8 cellular contexts compared by ENCODE assay signal in genomic region chr2:156436477-156437085, GRCh38. TPM values are rescaled to one million over a fixed set of nuclear protein-coding genes. Genes with fewer than 3 reads are reported as not detected.
DNase-seq lines count a peak whose midpoint lies in the region; ATAC-seq and TF ChIP-seq lines count a peak whose summit lies in the region.

No MANE protein-coding gene starts in this region.

- CTCF ChIA-PET in Caco-2 (lab: Charles Lee), result no interaction called here

- H3K36me3 ChIP-seq in Caco-2 (ENCODE audit: control insufficient read depth, insufficient read depth, low read length) (no peaks in the 10 kb centered on the region), tibial artery (no peaks in the 10 kb centered on the region)

- DNase-seq in Caco-2 (no peak), T-helper 17 cell (no peak), dermis blood vessel endothelial cell (peak; percentile 48), memory B cell (ENCODE audit: low spot score in 2 of 2) (peak in 1 of 2 donors; percentile 10), tibial artery (peak in 1 of 2 donors; percentile 22), NCI-H774 (lab: John Stamatoyannopoulos, UW) (no peak)

- peak overlapping the region; percentile 90 for H3K4me3 Mint-ChIP-seq in Caco-2 (ENCODE audit: unreplicated experiment)
- H3K4me3 Mint-ChIP-seq in T-helper 17 cell, result peak overlapping the region; percentile 97
- peak overlapping the region; percentile 95 for H3K4me3 Mint-ChIP-seq in memory B cell

- no peaks in the 10 kb centered on the region for H3K9me3 Mint-ChIP-seq in Caco-2 (ENCODE audit: unreplicated experiment)
- H3K9me3 Mint-ChIP-seq in memory B cell, result no peaks in the 10 kb centered on the region

- H3K4me3 ChIP-seq in Caco-2 (ENCODE audit: low read depth, low read length) (peak overlapping the region; percentile 48), tibial artery (peak overlapping the region; percentile 66 to 81)

- H3K27ac Mint-ChIP-seq in Caco-2 (ENCODE audit: unreplicated experiment) (peak overlapping the region; percentile 83), T-helper 17 cell (peak overlapping the region; percentile 93), memory B cell (peak overlapping the region; percentile 97)

- H3K4me1 Mint-ChIP-seq in Caco-2 (ENCODE audit: low read depth, unreplicated experiment) (peaks cover 17% of the 10 kb centered on the region), T-helper 17 cell (peaks cover 20% of the 10 kb centered on the region), memory B cell (peaks cover 19% of the 10 kb centered on the region)

- POLR2A ChIA-PET in Caco-2 (lab: Charles Lee), result interaction anchor here (0.6 kb wide), 2 partner anchors 28 to 105 kb away, joined by 3 read pairs; no protein-coding TSS in a partner anchor

- H3K27me3 ChIP-seq in Caco-2 (replicated peaks; ENCODE audit: control insufficient read depth, insufficient read depth, low read length), result no peaks in the 10 kb centered on the region
- H3K27me3 ChIP-seq in tibial artery, result no peaks in the 10 kb centered on the region

- H3K27me3 Mint-ChIP-seq in Caco-2 (ENCODE audit: insufficient read depth, unreplicated experiment) (no peaks in the 10 kb centered on the region), T-helper 17 cell (no peaks in the 10 kb centered on the region), memory B cell (no peaks in the 10 kb centered on the region)

- ATAC-seq in GM19395 (IDR thresholded peaks at IDR 0.05; ENCODE audit: unreplicated experiment), result peak; percentile 60
- ATAC-seq in HG03432 (IDR thresholded peaks at IDR 0.05; ENCODE audit: unreplicated experiment), result peak; percentile 45
- peak; percentile 42 for ATAC-seq in T-helper 17 cell
- ATAC-seq in memory B cell (ENCODE audit: low read depth), result peak; percentile 12

- H3K4me1 ChIP-seq in Caco-2 (peaks cover 20% of the 10 kb centered on the region), tibial artery (peaks cover 0 to 33% (median 28%) of the 10 kb centered on the region in 4 donors)

- H3K9me3 ChIP-seq in Caco-2, result no peaks in the 10 kb centered on the region
- H3K9me3 ChIP-seq in T-helper 17 cell (ENCODE audit: control insufficient read depth, low read length, poor library complexity, severe bottlenecking), result no peaks in the 10 kb centered on the region
- H3K9me3 ChIP-seq in tibial artery, result no peaks in the 10 kb centered on the region

- intact Hi-C loops in Caco-2 (cut with micrococcal nuclease; ENCODE audit: unreplicated experiment), result loop anchor here (1.0 to 5.0 kb wide), 3 partner anchors 29 to 152 kb away; no protein-coding TSS in a partner anchor
- intact Hi-C loops in tibial artery (cut with DNase I; ENCODE audit: low total_unique reads), result loop anchor here (2.0 to 5.0 kb wide), 2 partner anchors 36 to 104 kb away; partner anchors contain the start of gene NR4A2

- BruUV-seq in Caco-2 (replicated peaks; lab: Mats Ljungman, UMichigan), result TSS peak; percentile 61

- H3K27ac ChIP-seq in tibial artery, result peak overlapping the region; percentile 98 to 100

- H3K36me3 Mint-ChIP-seq in Caco-2 (ENCODE audit: insufficient read depth, unreplicated experiment), result peaks cover 18% of the 10 kb centered on the region
- peaks cover 2% of the 10 kb centered on the region for H3K36me3 Mint-ChIP-seq in T-helper 17 cell (ENCODE audit: low read depth)
- peaks cover 4% of the 10 kb centered on the region for H3K36me3 Mint-ChIP-seq in memory B cell

- TF ChIP-seq CTCF in Caco-2 (IDR thresholded peaks at IDR 0.05; ENCODE audit: insufficient read depth in 1 of 2, low read depth in 1 of 2, low read length in 1 of 2, severe bottlenecking in 1 of 2, unreplicated experiment in 1 of 2) (no peak), tibial artery (IDR thresholded peaks at IDR 0.05) (no peak)

RNA-seq across cellular contexts. Expression of gene GPD2, which starts 0.4 kb away (rescaled TPM):
- 56.8 and 58.3 TPM in 2 replicates for total RNA-seq in Caco-2 (2022)
- 10 to 100 TPM in 1 of 2 donors, 1 to 10 TPM in 1; 9.8 to 12.7 TPM for total RNA-seq in T-helper 17 cell
- 68.1 and 105 TPM in 2 replicates for total RNA-seq in dermis blood vessel endothelial cell
